Comparison of ENCODE assay signal across 16 cellular contexts in the genomic region with DNA sequence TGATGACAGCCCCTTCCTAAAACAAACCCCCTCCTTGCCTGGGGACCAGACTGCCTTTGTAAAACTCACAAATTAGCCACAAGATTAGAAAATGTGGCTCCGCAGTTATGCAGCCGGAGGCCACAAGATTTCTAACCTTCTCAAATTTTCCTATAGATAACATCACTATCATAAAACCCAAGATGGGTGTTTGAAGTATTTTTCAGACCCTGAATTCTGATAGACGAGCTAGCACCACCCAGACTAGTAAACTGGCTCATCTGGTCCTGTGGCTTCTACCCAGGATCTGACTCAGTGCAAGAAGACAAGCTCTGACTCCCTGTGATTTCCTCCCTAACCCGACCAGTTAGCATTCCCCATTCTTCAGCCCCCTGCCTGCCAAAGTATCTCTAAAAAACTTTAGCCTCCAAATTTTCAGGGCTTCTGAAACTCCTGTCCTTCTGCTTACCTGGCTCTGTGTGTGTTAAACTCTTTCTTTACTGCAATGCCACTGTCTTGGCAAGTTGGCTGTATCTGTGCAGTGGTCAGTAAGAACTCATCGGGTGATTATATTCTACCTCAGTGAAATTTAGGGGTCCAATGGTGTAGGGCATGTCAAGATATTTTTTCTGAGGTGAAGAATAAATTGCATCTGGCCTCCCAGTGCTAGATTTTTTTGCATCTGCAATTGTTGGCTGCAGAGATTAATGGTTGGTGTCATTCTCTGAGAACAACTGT.
DNase-seq lines count a peak whose midpoint lies in the region; ATAC-seq, FAIRE-seq and TF ChIP-seq lines count a peak whose summit lies in the region.
"Had no signal": no experiment of that assay in that cellular context is flagged by ENCODE, and none has a peak within 500 bp of the region (broad histone marks: within the 10 kb centered on the region; RNA-seq: fewer than 3 reads in every experiment).

No MANE protein-coding gene starts in this region.

- peak overlapping the region; percentile 15 to 42 for H3K4me3 Mint-ChIP-seq in effector memory CD8-positive, alpha-beta T cell
- H3K4me3 Mint-ChIP-seq in mesothelial cell of epicardium = no peak overlapping the region
- H3K4me3 Mint-ChIP-seq: activated T-helper 17 cell treated with anti-CD3 and anti-CD28 coated beads, Interleukin-2, amount 50 U/mL, for 72 hours had no signal

- TF ChIP-seq POLR2A in GM12892 (IDR thresholded peaks at IDR 0.05; ENCODE audit: low read depth, low read length) = no peak

- peak; percentile 90 for ATAC-seq in effector memory CD8-positive, alpha-beta T cell (replicated peaks)
- ATAC-seq: activated T-helper 17 cell treated with anti-CD3 and anti-CD28 coated beads, Interleukin-2, amount 50 U/mL, for 72 hours had no signal

- peak; percentile 3 for DNase-seq in activated gamma-delta T cell treated with anti-CD3 and anti-CD28 coated beads, Interleukin-2, amount 50 U/mL, for 16 hours (ENCODE audit: low read depth)
- no peak for DNase-seq in activated gamma-delta T cell (lab: John Stamatoyannopoulos, UW)
- DNase-seq in Jurkat, Clone E6-1 (ENCODE audit: low read depth, low spot score) = peak; percentile 78
- peak; percentile 3 to 15 (median 8) for DNase-seq in effector memory CD8-positive, alpha-beta T cell
- DNase-seq in stimulated activated CD8-positive, alpha-beta memory T cell treated with anti-CD3 and anti-CD28 coated beads, Interleukin-4, amount 100 ng/mL, for 48 hours = peak; percentile 34
- no peak for DNase-seq in GM19238 (ENCODE audit: insufficient read length, low spot score)
- DNase-seq in GM12892 (ENCODE audit: insufficient read length) = no peak
- DNase-seq in mesothelial cell of epicardium (ENCODE audit: low spot score in 2 of 2, unreplicated experiment in 2 of 2) = no peak
- DNase-seq: Calu3, esophagus squamous epithelium, IMR-90, NCI-H1048, SHP77 had no signal

- no peak for TF ChIP-seq CTCF in mesothelial cell of epicardium (IDR thresholded peaks at IDR 0.05; ENCODE audit: unreplicated experiment)

- H3K9me3 Mint-ChIP-seq in effector memory CD8-positive, alpha-beta T cell = peaks cover 5 to 7% of the 10 kb centered on the region in 2 donors
- peaks cover 25% of the 10 kb centered on the region for H3K9me3 Mint-ChIP-seq in mesothelial cell of epicardium

- peak overlapping the region; percentile 75 to 88 for H3K27ac Mint-ChIP-seq in effector memory CD8-positive, alpha-beta T cell
- no peak overlapping the region for H3K27ac Mint-ChIP-seq in mesothelial cell of epicardium
- H3K27ac Mint-ChIP-seq: activated T-helper 17 cell treated with anti-CD3 and anti-CD28 coated beads, Interleukin-2, amount 50 U/mL, for 72 hours had no signal

- no peak overlapping the region for H3K4me3 ChIP-seq in Jurkat, Clone E6-1 (ENCODE audit: low read length)
- H3K4me3 ChIP-seq: esophagus squamous epithelium, skin epidermis, vagina had no signal

- no peaks in the 10 kb centered on the region for H3K27me3 Mint-ChIP-seq in effector memory CD8-positive, alpha-beta T cell
- H3K27me3 Mint-ChIP-seq in mesothelial cell of epicardium (ENCODE audit: low read depth) = peaks cover 16% of the 10 kb centered on the region
- H3K27me3 Mint-ChIP-seq: activated T-helper 17 cell treated with anti-CD3 and anti-CD28 coated beads, Interleukin-2, amount 50 U/mL, for 72 hours had no signal

- FAIRE-seq in GM12892 (lab: Jason Lieb, UNC) = no peak

- peaks cover 6 to 29% of the 10 kb centered on the region in 2 donors for H3K4me1 Mint-ChIP-seq in effector memory CD8-positive, alpha-beta T cell (ENCODE audit: low read depth in 2 of 2)
- no peaks in the 10 kb centered on the region for H3K4me1 Mint-ChIP-seq in mesothelial cell of epicardium
- H3K4me1 Mint-ChIP-seq: activated T-helper 17 cell treated with anti-CD3 and anti-CD28 coated beads, Interleukin-2, amount 50 U/mL, for 72 hours had no signal

- no peaks in the 10 kb centered on the region for H3K36me3 Mint-ChIP-seq in effector memory CD8-positive, alpha-beta T cell (ENCODE audit: insufficient read depth)
- no peaks in the 10 kb centered on the region for H3K36me3 Mint-ChIP-seq in mesothelial cell of epicardium

Comparison
In these comparisons a context has a peak if more than half of its experiments do, and no peak if none do; other contexts are left out.
1. DNase-seq: peak in activated gamma-delta T cell treated with anti-CD3 and anti-CD28 coated beads, Interleukin-2, amount 50 U/mL, for 16 hours (single experiment), Jurkat, Clone E6-1 (single experiment), effector memory CD8-positive, alpha-beta T cell (3 of 3) and stimulated activated CD8-positive, alpha-beta memory T cell treated with anti-CD3 and anti-CD28 coated beads, Interleukin-4, amount 100 ng/mL, for 48 hours (single experiment); none in activated gamma-delta T cell (single experiment), GM19238 (single experiment), GM12892 (single experiment) and mesothelial cell of epicardium (0 of 2).